In genomic region chr6:37480951-37481597, GRCh38 we compare ENCODE assay signal across 19 cellular contexts. TPM values are rescaled to one million over a fixed set of nuclear protein-coding genes. Genes with fewer than 3 reads are reported as not detected.
A peak's percentile ranks its signal among the peaks of the same experiment; 100 is the strongest.
DNase-seq lines count a peak whose midpoint lies in the region; ATAC-seq and TF ChIP-seq lines count a peak whose summit lies in the region.
"Had no signal": no experiment of that assay in that cellular context is flagged by ENCODE, and none has a peak within 500 bp of the region (broad histone marks: within the 10 kb centered on the region; RNA-seq: fewer than 3 reads in every experiment).

No MANE protein-coding gene starts in this region.

- H3K27ac Mint-ChIP-seq in immature natural killer cell, result peak overlapping the region in 1 of 6 donors; percentile 81
- H3K27ac Mint-ChIP-seq: HFFc6 had no signal

- H3K4me1 Mint-ChIP-seq in immature natural killer cell, result no peaks in the 10 kb centered on the region

- H4K20me1 ChIP-seq in neural cell (ENCODE audit: insufficient read depth), result no peaks in the 10 kb centered on the region

- peak overlapping the region; percentile 62 for H3K9ac ChIP-seq in neural cell (ENCODE audit: low read length)

- no peak overlapping the region for H3K4me3 Mint-ChIP-seq in immature natural killer cell
- H3K4me3 Mint-ChIP-seq: HFFc6, IgD-negative memory B cell had no signal

- peaks cover 0 to 5% (median 3%) of the 10 kb centered on the region in 3 donors for H3K27me3 Mint-ChIP-seq in immature natural killer cell (ENCODE audit: low read depth in 3 of 3)
- H3K27me3 Mint-ChIP-seq: IgD-negative memory B cell had no signal

- H3K4me3 ChIP-seq in neural cell (ENCODE audit: low read length), result peak overlapping the region; percentile 47
- H3K4me3 ChIP-seq: mucosa of descending colon, ovary, tibial artery had no signal

- peak overlapping the region; percentile 17 for H3K4me2 ChIP-seq in neural cell (ENCODE audit: low read length)

- H3K79me2 ChIP-seq in neural cell (replicated peaks; ENCODE audit: insufficient read depth, low read length), result peaks cover under 1% of the 10 kb centered on the region

- no peak for ATAC-seq in HG03108 (IDR thresholded peaks at IDR 0.05; ENCODE audit: unreplicated experiment)
- ATAC-seq: activated CD4-positive, CD25-positive, alpha-beta regulatory T cell treated with anti-CD3 and anti-CD28 coated beads, Interleukin-2, amount 50 U/mL, for 24 hours; mucosa of descending colon had no signal

- no peaks in the 10 kb centered on the region for H3K27me3 ChIP-seq in neural cell (ENCODE audit: insufficient read depth, low read depth, low read length)
- H3K27me3 ChIP-seq: ovary, tibial artery had no signal

- H3K27ac ChIP-seq in cingulate gyrus (ENCODE audit: low read depth, low read length) (peak overlapping the region; percentile 49), neural cell (ENCODE audit: low read length) (peak overlapping the region; percentile 86)
- H3K27ac ChIP-seq: 22Rv1, ovary, tibial artery had no signal

- H2AFZ ChIP-seq in neural cell (ENCODE audit: low read depth, low read length), result no peak overlapping the region

- no peak for TF ChIP-seq RAD21 in neural cell (conservative IDR thresholded peaks at IDR 0.05)

- H3K36me3 ChIP-seq in neural cell (ENCODE audit: insufficient read depth, low read length), result no peaks in the 10 kb centered on the region
- H3K36me3 ChIP-seq: ovary had no signal

- peaks cover 0 to 19% (median 8%) of the 10 kb centered on the region in 3 donors for H3K36me3 Mint-ChIP-seq in immature natural killer cell
- H3K36me3 Mint-ChIP-seq: IgD-negative memory B cell had no signal

- no peaks in the 10 kb centered on the region for H3F3A ChIP-seq in neural cell (ENCODE audit: insufficient read depth, low read length, poor library complexity, severe bottlenecking)

- H3K9me3 ChIP-seq in neural cell (ENCODE audit: low read length), result no peaks in the 10 kb centered on the region
- H3K9me3 ChIP-seq: mucosa of descending colon, ovary, tibial artery had no signal

- DNase-seq in NCI-H1105 treated with DMSO at 0.1 percent for 48 hours (lab: John Stamatoyannopoulos, UW) (peak; percentile 28), NCI-H1105 (lab: John Stamatoyannopoulos, UW) (no peak), NCI-H1417 treated with DMSO at 0.1 percent for 48 hours (lab: John Stamatoyannopoulos, UW) (peak; percentile 26), immature natural killer cell (no peak), NCI-H1436 treated with DMSO at 0.1 percent for 48 hours (lab: John Stamatoyannopoulos, UW) (no peak)
- DNase-seq: DMS153; effector CD4-positive, alpha-beta T cell; HFFc6; mucosa of descending colon; ovary; SHP77; small intestine had no signal

- no peak for TF ChIP-seq EP300 in neural cell (conservative IDR thresholded peaks at IDR 0.05; ENCODE audit: poor library complexity, severe bottlenecking)

- TF ChIP-seq CTCF in neural cell (IDR thresholded peaks at IDR 0.05; ENCODE audit: poor library complexity, severe bottlenecking), result no peak

- H3K9me2 ChIP-seq in neural cell (ENCODE audit: insufficient read depth, low read length), result no peaks in the 10 kb centered on the region

- H3K9me3 Mint-ChIP-seq in immature natural killer cell, result no peaks in the 10 kb centered on the region
- H3K9me3 Mint-ChIP-seq: HFFc6, IgD-negative memory B cell had no signal

TF ChIP-seq in neural cell, 6 proteins besides CTCF, POLR2A, EP300 and RAD21:
- no peak for TF ChIP-seq REST (IDR thresholded peaks at IDR 0.05; ENCODE audit: borderline replicate concordance)

RNA-seq across cellular contexts. Expression of gene CCDC167, which starts 18.6 kb away (rescaled TPM):
- polyA plus RNA-seq in neural cell (207 and 220 TPM in 2 replicates), immature natural killer cell (100 to 1,000 TPM in 1 of 3 donors, 10 to 100 TPM in 2; 78.7 to 115 (median 79.3) TPM)
- polyA minus RNA-seq in neural cell, result 35.5 and 45.4 TPM in 2 replicates

RNA-seq across cellular contexts. Expression of gene CMTR1, which starts 48.1 kb away (rescaled TPM):
- 64.1 and 65.0 TPM in 2 replicates for polyA plus RNA-seq in neural cell
- polyA minus RNA-seq in neural cell, result 52.1 and 58.6 TPM in 2 replicates
- 10 to 100 TPM; 15.8 to 29.6 (median 24.0) TPM for polyA plus RNA-seq in immature natural killer cell

Comparison
In these comparisons a context has a peak if more than half of its experiments do, and no peak if none do; other contexts are left out.
1. DNase-seq: peak in NCI-H1105 treated with DMSO at 0.1 percent for 48 hours (single experiment) and NCI-H1417 treated with DMSO at 0.1 percent for 48 hours (single experiment); none in NCI-H1105 (single experiment), immature natural killer cell (0 of 3) and NCI-H1436 treated with DMSO at 0.1 percent for 48 hours (single experiment).